Comparison of ENCODE assay signal across 1 cellular context in genomic region chr9:105330755-105331154, GRCh38.
A peak's percentile ranks its signal among the peaks of the same experiment; 100 is the strongest.
TF ChIP-seq lines count a peak whose summit lies in the region.

No MANE protein-coding gene starts in this region.

TF ChIP-seq in HepG2, 621 proteins besides CTCF, POLR2A, EP300 and RAD21 (continued from another document):
- TF ChIP-seq ZNF407 (CRISPR knock-in tag; IDR thresholded peaks at IDR 0.05; ENCODE audit: not compliant biosample characterization) (no peak), PAWR (CRISPR knock-in tag; IDR thresholded peaks at IDR 0.05; ENCODE audit: borderline replicate concordance) (no peak), ZFP82 (CRISPR knock-in tag; IDR thresholded peaks at IDR 0.05; ENCODE audit: borderline replicate concordance) (no peak), ZNF12 (CRISPR knock-in tag; IDR thresholded peaks at IDR 0.05) (no peak), SMC3 (IDR thresholded peaks at IDR 0.05; ENCODE audit: low read length) (0 out of 2 replicates have a peak, but pooled peaks have one; percentile 3), NR2F6 (IDR thresholded peaks at IDR 0.05) (no peak), NR2F6 (CRISPR knock-in tag; IDR thresholded peaks at IDR 0.05) (no peak), MXD4 (CRISPR knock-in tag; IDR thresholded peaks at IDR 0.05) (no peak), NFKB2 (CRISPR knock-in tag; IDR thresholded peaks at IDR 0.05; ENCODE audit: borderline replicate concordance) (no peak), NR0B2 (CRISPR knock-in tag; IDR thresholded peaks at IDR 0.05) (no peak), MAF1 (CRISPR knock-in tag; IDR thresholded peaks at IDR 0.05; ENCODE audit: borderline replicate concordance) (no peak), ZBTB34 (CRISPR knock-in tag; IDR thresholded peaks at IDR 0.05) (0 out of 2 replicates have a peak, but pooled peaks have one; percentile 29), ZNF572 (CRISPR knock-in tag; IDR thresholded peaks at IDR 0.05) (no peak), NCOR1 (IDR thresholded peaks at IDR 0.05; ENCODE audit: borderline replicate concordance, low read length) (peak; percentile 40; the same call in 1 of the 2 replicates), DNMT1 (CRISPR knock-in tag; IDR thresholded peaks at IDR 0.05) (no peak), ZBTB20 (CRISPR knock-in tag; IDR thresholded peaks at IDR 0.05; ENCODE audit: borderline replicate concordance, low read depth) (no peak), CHD2 (IDR thresholded peaks at IDR 0.05; ENCODE audit: low read depth, low read length) (no peak), KLF16 (CRISPR knock-in tag; IDR thresholded peaks at IDR 0.05) (peak in 1 of 2 experiments; percentile 37; a peak in 1 of 4 replicates), GABPB1 (CRISPR knock-in tag; IDR thresholded peaks at IDR 0.05) (no peak), ADNP (CRISPR knock-in tag; IDR thresholded peaks at IDR 0.05) (no peak), ZNF619 (CRISPR knock-in tag; IDR thresholded peaks at IDR 0.05) (no peak), NFE2L1 (CRISPR knock-in tag; IDR thresholded peaks at IDR 0.05; ENCODE audit: borderline replicate concordance) (no peak), HOXA3 (CRISPR knock-in tag; IDR thresholded peaks at IDR 0.05) (no peak), ZSCAN29 (CRISPR knock-in tag; conservative IDR thresholded peaks at IDR 0.05) (no peak), ZNF17 (CRISPR knock-in tag; IDR thresholded peaks at IDR 0.05) (no peak), GATAD1 (CRISPR knock-in tag; IDR thresholded peaks at IDR 0.05) (peak; percentile 19; the same call in 1 of the 2 replicates), ZNF331 (CRISPR knock-in tag; IDR thresholded peaks at IDR 0.05) (peak; percentile 46; the same call in 1 of the 2 replicates), ZNF503 (CRISPR knock-in tag; IDR thresholded peaks at IDR 0.05) (0 out of 2 replicates have a peak, but pooled peaks have one; percentile 31), ZEB1 (IDR thresholded peaks at IDR 0.05; ENCODE audit: insufficient replicate concordance, low read depth) (no peak), ARID4A (CRISPR knock-in tag; IDR thresholded peaks at IDR 0.05; ENCODE audit: borderline replicate concordance) (no peak)
TF ChIP-seq in HepG2: peak in this region for 76.
